In genomic region chrX:10756365-10756915, GRCh38 we compare ENCODE assay signal across 10 cellular contexts.
A peak's percentile ranks its signal among the peaks of the same experiment; 100 is the strongest.
DNase-seq lines count a peak whose midpoint lies in the region; ATAC-seq, FAIRE-seq and TF ChIP-seq lines count a peak whose summit lies in the region.
"Had no signal": no experiment of that assay in that cellular context is flagged by ENCODE, and none has a peak within 500 bp of the region (broad histone marks: within the 10 kb centered on the region; RNA-seq: fewer than 3 reads in every experiment).

No MANE protein-coding gene starts in this region.

- H3K9ac ChIP-seq in keratinocyte (ENCODE audit: control insufficient read depth, extremely low read depth, insufficient read depth, low read length): no peak overlapping the region

- H3K27me3 ChIP-seq in ACC112 (ENCODE audit: insufficient read depth, low read length) (no peaks in the 10 kb centered on the region), keratinocyte (ENCODE audit: control insufficient read depth, extremely low read depth, insufficient read depth, low read length) (no peaks in the 10 kb centered on the region), suprapubic skin (no peaks in the 10 kb centered on the region)

- H3K79me2 ChIP-seq in ACC112 (ENCODE audit: control insufficient read depth, insufficient read depth, low read length, unreplicated experiment) (no peaks in the 10 kb centered on the region), keratinocyte (ENCODE audit: control insufficient read depth, insufficient read depth, low read length) (no peaks in the 10 kb centered on the region)

- TF ChIP-seq EP300 in suprapubic skin (IDR thresholded peaks at IDR 0.05): no peak

- ATAC-seq in GM19455 (IDR thresholded peaks at IDR 0.05; ENCODE audit: unreplicated experiment): no peak

- DNase-seq in HK-2 (ENCODE audit: unreplicated experiment) (peak; percentile 43), astrocyte of the cerebellum (ENCODE audit: low read depth) (peak; percentile 62), keratinocyte (ENCODE audit: low read depth, low spot score) (peak; percentile 53), suprapubic skin (ENCODE audit: low spot score in 2 of 2) (no peak), GM13977 (ENCODE audit: low spot score) (no peak)
- no peak for DNase-seq in activated CD4-positive, alpha-beta T cell treated with anti-CD3 and anti-CD28 coated beads for 1 hour
- DNase-seq: activated naive CD8-positive, alpha-beta T cell treated with anti-CD3 and anti-CD28 coated beads, Interleukin-2, amount 10 ng/mL, durations not matched to agents 7 days and 5 days; CD8-positive, alpha-beta memory T cell had no signal

- H3K4me1 ChIP-seq in ACC112 (ENCODE audit: control insufficient read depth, insufficient read depth, low read length, unreplicated experiment) (peaks cover 39% of the 10 kb centered on the region), keratinocyte (ENCODE audit: control insufficient read depth, extremely low read depth, insufficient read depth, low read length) (peaks cover 6% of the 10 kb centered on the region), suprapubic skin (peaks cover 4% of the 10 kb centered on the region)

- in situ Hi-C loops in astrocyte of the cerebellum (cut with HindIII; ENCODE audit: low sequenced_read_pairs) (no loop called here), GM13977 (cut with MboI; ENCODE audit: low pct_unique_long_range_greater_than_20kb, low sequenced_read_pairs, unreplicated experiment) (no loop called here)

- dilution Hi-C loops in keratinocyte (cut with MboI; ENCODE audit: extremely low pct_ligation_motif_present, low sequenced_read_pairs): no loop called here

- no peaks in the 10 kb centered on the region for H4K20me1 ChIP-seq in keratinocyte (ENCODE audit: control insufficient read depth, extremely low read depth, insufficient read depth, low read length)

- no peak overlapping the region for H3K4me2 ChIP-seq in keratinocyte (ENCODE audit: control insufficient read depth, extremely low read depth, insufficient read depth, low read depth, low read length)

- peak; percentile 79 for FAIRE-seq in keratinocyte (lab: Jason Lieb, UNC)

- peak overlapping the region; percentile 72 for H3K27ac ChIP-seq in ACC112 (ENCODE audit: low read depth, low read length)
- H3K27ac ChIP-seq in keratinocyte (ENCODE audit: control insufficient read depth, insufficient read depth, low read length): no peak overlapping the region
- no peak overlapping the region for H3K27ac ChIP-seq in suprapubic skin

- peak overlapping the region; percentile 67 for H3K4me3 ChIP-seq in ACC112 (ENCODE audit: low read depth, low read length)
- H3K4me3 ChIP-seq in astrocyte of the cerebellum (ENCODE audit: low read depth, low read length): no peak overlapping the region
- no peak overlapping the region for H3K4me3 ChIP-seq in keratinocyte (ENCODE audit: control insufficient read depth in 2 of 3, extremely low read depth in 1 of 3, insufficient read depth in 2 of 3, low read depth in 1 of 3, low read length in 3 of 3)
- no peak overlapping the region for H3K4me3 ChIP-seq in suprapubic skin

- WGBS in suprapubic skin: 26% methylated on average over 5 of the region's 5 CpGs

- no peaks in the 10 kb centered on the region for H3K9me1 ChIP-seq in keratinocyte (ENCODE audit: control insufficient read depth, extremely low read depth, insufficient read depth, low read length)

- H2AFZ ChIP-seq in ACC112 (ENCODE audit: low read length, unreplicated experiment) (no peak overlapping the region), keratinocyte (ENCODE audit: control insufficient read depth, low read length) (no peak overlapping the region)

- no peaks in the 10 kb centered on the region for H3K36me3 ChIP-seq in ACC112 (ENCODE audit: insufficient read depth, low read length)
- H3K36me3 ChIP-seq in keratinocyte (ENCODE audit: control insufficient read depth in 2 of 2, extremely low read depth in 1 of 2, insufficient read depth in 2 of 2, low read length in 2 of 2): no peaks in the 10 kb centered on the region
- H3K36me3 ChIP-seq in suprapubic skin: no peaks in the 10 kb centered on the region

- H3K9me3 ChIP-seq in keratinocyte (ENCODE audit: control insufficient read depth, low read depth, low read length): no peaks in the 10 kb centered on the region
- H3K9me3 ChIP-seq in suprapubic skin: no peaks in the 10 kb centered on the region

- TF ChIP-seq CTCF in astrocyte of the cerebellum (IDR thresholded peaks at IDR 0.05; ENCODE audit: low read depth, low read length, missing control alignments): no peak
- TF ChIP-seq CTCF in keratinocyte (optimal IDR thresholded peaks at IDR 0.05 in 1 of 3, IDR thresholded peaks at IDR 0.05 in 1 of 3, conservative IDR thresholded peaks at IDR 0.05 in 1 of 3; ENCODE audit: extremely low read depth in 1 of 3, insufficient read depth in 2 of 3, low read length in 3 of 3): peak in 1 of 3 experiments; percentile 35
- TF ChIP-seq CTCF in suprapubic skin (IDR thresholded peaks at IDR 0.05): no peak
- no peak for TF ChIP-seq CTCF in GM13977 (IDR thresholded peaks at IDR 0.05; ENCODE audit: extremely low read depth, insufficient read depth, missing control alignments)

- no peak for TF ChIP-seq POLR2A in suprapubic skin (IDR thresholded peaks at IDR 0.05)

Comparison
In these comparisons a context has a peak if more than half of its experiments do, and no peak if none do; other contexts are left out.
1. DNase-seq: peak in HK-2 (single experiment), astrocyte of the cerebellum (single experiment) and keratinocyte (single experiment); none in suprapubic skin (0 of 2), GM13977 (single experiment) and activated CD4-positive, alpha-beta T cell treated with anti-CD3 and anti-CD28 coated beads for 1 hour (single experiment).